Comparison of ENCODE assay signal across 8 cellular contexts in the genomic region with DNA sequence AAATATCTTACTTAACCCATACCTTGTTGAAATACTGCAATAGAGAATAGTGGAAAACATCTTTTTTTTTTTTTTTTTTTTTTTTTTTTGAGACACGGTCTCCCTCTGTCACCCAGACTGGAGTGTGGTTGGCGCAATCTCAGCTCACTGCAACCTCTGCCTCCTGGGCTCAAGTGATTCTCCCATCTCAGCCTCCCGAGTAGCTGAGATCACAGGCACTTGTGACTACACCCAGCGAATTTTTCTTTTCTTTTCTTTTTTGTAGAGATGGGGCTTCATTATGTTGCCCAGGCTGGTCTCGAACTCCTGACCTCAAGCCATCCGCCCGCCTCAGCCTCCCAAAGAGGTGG. TPM values are rescaled to one million over a fixed set of nuclear protein-coding genes. Genes with fewer than 3 reads are reported as not detected.
A peak's percentile ranks its signal among the peaks of the same experiment; 100 is the strongest.
DNase-seq lines count a peak whose midpoint lies in the region; ATAC-seq and TF ChIP-seq lines count a peak whose summit lies in the region.
"Not testable (repeated sequence)": the region's sequence is repeated elsewhere in the genome, so short reads cannot be mapped to it uniquely, and the experiment has no call there.
"Had no signal": no experiment of that assay in that cellular context is flagged by ENCODE, and none has a peak within 500 bp of the region (broad histone marks: within the 10 kb centered on the region; RNA-seq: fewer than 3 reads in every experiment).

No MANE protein-coding gene starts in this region.

- H3K18ac ChIP-seq in IMR-90 (ENCODE audit: low read depth, low read length): not testable (repeated sequence)

- not testable (repeated sequence) for H3K27ac ChIP-seq in IMR-90 (ENCODE audit: insufficient read depth, low read length)
- H3K27ac ChIP-seq in osteoblast (ENCODE audit: low read depth, low read length) (peak overlapping the region; percentile 89), skin epidermis (peak overlapping the region in 13 of 21 experiments; percentile 10 to 96 (median 86)), tibial nerve (peak overlapping the region; percentile 65 to 95 (median 90))

- H2AK5ac ChIP-seq in IMR-90 (ENCODE audit: low read depth, low read length): not testable (repeated sequence)

- not testable (repeated sequence) for H3K9ac ChIP-seq in IMR-90 (ENCODE audit: low read depth, low read length)

- H2BK20ac ChIP-seq in IMR-90 (ENCODE audit: low read depth, low read length): not testable (repeated sequence)

- peaks cover 98% of the 10 kb centered on the region for H4K20me1 ChIP-seq in IMR-90 (ENCODE audit: insufficient read depth, low read length)
- H4K20me1 ChIP-seq in osteoblast (ENCODE audit: insufficient read depth, low read length): peaks cover 95% of the 10 kb centered on the region

- dilution Hi-C loops in IMR-90 (cut with HindIII; ENCODE audit: low sequenced_read_pairs, unreplicated experiment): not testable (repeated sequence)

- H3K4me2 ChIP-seq in IMR-90 (ENCODE audit: low read depth, low read length): peak overlapping the region; percentile 24; the same call in 1 of the 2 replicates
- H3K4me2 ChIP-seq in osteoblast (ENCODE audit: insufficient read depth, low read length): peak overlapping the region; percentile 99

- not testable (repeated sequence) for H3K4ac ChIP-seq in IMR-90 (ENCODE audit: low read depth, low read length)

- not testable (repeated sequence) for BruUV-seq in IMR-90 (replicated peaks; lab: Mats Ljungman, UMichigan)

- H3K4me1 ChIP-seq in IMR-90 (ENCODE audit: control insufficient read depth, insufficient read depth, low read length) (peaks cover 57% of the 10 kb centered on the region), osteoblast (ENCODE audit: insufficient read depth, low read length) (peaks cover 95% of the 10 kb centered on the region), tibial nerve (peaks cover 4 to 96% (median 86%) of the 10 kb centered on the region in 4 donors)

- no CpG with 5 or more reads among the region's 7 CpGs for WGBS in IMR-90 (ENCODE audit: extremely low coverage in 2 of 2, insufficient read length in 1 of 2), 2 experiments
- 51 to 60% methylated on average over 7 of the region's 7 CpGs for WGBS in tibial nerve, 2 donors

- intact Hi-C loops in IMR-90 (cut with micrococcal nuclease): not testable (repeated sequence)

- peaks cover 37% of the 10 kb centered on the region for H3K9me1 ChIP-seq in IMR-90 (ENCODE audit: insufficient read depth, low read length)

- H2BK120ac ChIP-seq in IMR-90 (ENCODE audit: low read depth, low read length): not testable (repeated sequence)

- in situ Hi-C loops in IMR-90 (cut with MboI; ENCODE audit: low sequenced_read_pairs): not testable (repeated sequence)

- POLR2A ChIA-PET in IMR-90 (lab: Charles Lee; ENCODE audit: unreplicated experiment): interaction anchor here (0.7 to 1.5 kb wide), 6 partner anchors 15 to 60 kb away, joined by 3 to 8 read pairs (median 6); no protein-coding TSS in a partner anchor

- H3K27me3 ChIP-seq in IMR-90 (ENCODE audit: control insufficient read depth, insufficient read depth, low read length); osteoblast (ENCODE audit: insufficient read depth, low read length); tibial nerve: not testable (repeated sequence)

- peaks cover 99% of the 10 kb centered on the region for H3K79me2 ChIP-seq in osteoblast (ENCODE audit: insufficient read depth, low read length)

- H2AK9ac ChIP-seq in IMR-90 (replicated peaks; ENCODE audit: low read depth, low read length, poor library complexity): not testable (repeated sequence)

- TF ChIP-seq EP300 in tibial nerve (IDR thresholded peaks at IDR 0.05): not testable (repeated sequence)

- H4K91ac ChIP-seq in IMR-90 (ENCODE audit: insufficient read depth, low read depth, low read length): not testable (repeated sequence)

- not testable (repeated sequence) for TF ChIP-seq POLR2A in IMR-90 (IDR thresholded peaks at IDR 0.05; ENCODE audit: low read depth, low read length); tibial nerve (IDR thresholded peaks at IDR 0.05)

- H3K79me1 ChIP-seq in IMR-90 (ENCODE audit: low read depth in 1 of 2, low read length in 2 of 2): peaks cover 5 to 61% of the 10 kb centered on the region in 2 experiments; a peak in 3 of 4 replicates

- CTCF ChIA-PET in IMR-90 (lab: Yijun Ruan, JAX): interaction anchor here (3.7 kb wide), 1 partner anchor 61 kb away, joined by 13 read pairs; no protein-coding TSS in a partner anchor

- not testable (repeated sequence) for H2BK15ac ChIP-seq in IMR-90 (ENCODE audit: low read depth, low read length)

- not testable (repeated sequence) for H3K56ac ChIP-seq in IMR-90 (ENCODE audit: extremely low read depth, insufficient read depth, low read length)

- H2AFZ ChIP-seq in IMR-90 (replicated peaks; ENCODE audit: low read length, poor library complexity); osteoblast (ENCODE audit: low read length): not testable (repeated sequence)

- ATAC-seq in IMR-90 (ENCODE audit: low read depth): not testable (repeated sequence)

- H3K9me3 ChIP-seq in IMR-90 (ENCODE audit: control insufficient read depth, insufficient read depth, low read length); osteoblast (ENCODE audit: low read depth, low read length); tibial nerve: not testable (repeated sequence)

- peaks cover 62% of the 10 kb centered on the region for H3K36me3 ChIP-seq in IMR-90 (ENCODE audit: control insufficient read depth, insufficient read depth, low read length)
- H3K36me3 ChIP-seq in osteoblast (ENCODE audit: insufficient read depth, low read length): peaks cover 92% of the 10 kb centered on the region
- not testable (repeated sequence) for H3K36me3 ChIP-seq in tibial nerve

- H2BK5ac ChIP-seq in IMR-90 (ENCODE audit: low read depth, low read length, poor library complexity, severe bottlenecking): not testable (repeated sequence)

- TF ChIP-seq CTCF in IMR-90 (conservative IDR thresholded peaks at IDR 0.05; ENCODE audit: low read depth, low read length); choroid plexus epithelial cell (conservative IDR thresholded peaks at IDR 0.05; ENCODE audit: low read depth, low read length); fibroblast of villous mesenchyme (IDR thresholded peaks at IDR 0.05; ENCODE audit: insufficient read depth, low read depth, low read length); osteoblast (IDR thresholded peaks at IDR 0.05; ENCODE audit: extremely low read depth, low read depth, low read length); tibial nerve (IDR thresholded peaks at IDR 0.05): not testable (repeated sequence)

- not testable (repeated sequence) for H4K8ac ChIP-seq in IMR-90 (ENCODE audit: low read depth in 2 of 2, low read length in 2 of 2)

- DNase-seq in IMR-90; osteoblast (ENCODE audit: insufficient read length, low spot score, missing footprints); tibial nerve (ENCODE audit: low spot score in 2 of 2): not testable (repeated sequence)
- DNase-seq in choroid plexus epithelial cell (ENCODE audit: low read depth) (peak; percentile 23), fibroblast of villous mesenchyme (ENCODE audit: low read depth) (peak; percentile 42), iris pigment epithelial cell (ENCODE audit: low read depth) (peak; percentile 28)

- not testable (repeated sequence) for H3K4me3 ChIP-seq in IMR-90 (ENCODE audit: insufficient read depth, low read depth, low read length); choroid plexus epithelial cell (ENCODE audit: low read depth, low read length); skin epidermis; tibial nerve
- H3K4me3 ChIP-seq in fibroblast of villous mesenchyme (ENCODE audit: low read depth, low read length): peak overlapping the region; percentile 84
- peak overlapping the region; percentile 100 for H3K4me3 ChIP-seq in osteoblast (ENCODE audit: insufficient read depth, low read length)

- not testable (repeated sequence) for H4K5ac ChIP-seq in IMR-90 (ENCODE audit: low read depth, low read length)

- not testable (repeated sequence) for H3K14ac ChIP-seq in IMR-90 (replicated peaks; ENCODE audit: low read depth, low read length)

- not testable (repeated sequence) for H3K23ac ChIP-seq in IMR-90 (ENCODE audit: low read depth, low read length)

- TF ChIP-seq RAD21 in IMR-90 (IDR thresholded peaks at IDR 0.05; ENCODE audit: low read length): not testable (repeated sequence)

RNA-seq across cellular contexts. Expression of a gene that starts 6.6 kb away (rescaled TPM):
- total RNA-seq in IMR-90 (2012; rRNA removed) (1,186 and 1,450 TPM in 2 replicates), fibroblast of villous mesenchyme (1,969 and 2,230 TPM in 2 replicates), osteoblast (4,046 and 4,600 TPM in 2 replicates), tibial nerve (1,000 to 10,000 TPM in 3 of 4 donors, 100 to 1,000 TPM in 1; 918 to 2,129 (median 1,501) TPM)
- 4,692 and 5,281 TPM in 2 replicates for polyA plus RNA-seq in IMR-90 (2012; rRNA removed)
- 1,755 and 1,772 TPM in 2 replicates for polyA plus RNA-seq in IMR-90 (2012; cell fraction: cytosol; rRNA removed)
- polyA plus RNA-seq in IMR-90 (2012; cell fraction: nucleus; rRNA removed; ENCODE audit: low replicate concordance): 949 and 1,641 TPM in 2 replicates
- polyA plus RNA-seq: CD8-positive, alpha-beta memory T cell had no signal
